Comparison of ENCODE assay signal across 20 cellular contexts in the genomic region with DNA sequence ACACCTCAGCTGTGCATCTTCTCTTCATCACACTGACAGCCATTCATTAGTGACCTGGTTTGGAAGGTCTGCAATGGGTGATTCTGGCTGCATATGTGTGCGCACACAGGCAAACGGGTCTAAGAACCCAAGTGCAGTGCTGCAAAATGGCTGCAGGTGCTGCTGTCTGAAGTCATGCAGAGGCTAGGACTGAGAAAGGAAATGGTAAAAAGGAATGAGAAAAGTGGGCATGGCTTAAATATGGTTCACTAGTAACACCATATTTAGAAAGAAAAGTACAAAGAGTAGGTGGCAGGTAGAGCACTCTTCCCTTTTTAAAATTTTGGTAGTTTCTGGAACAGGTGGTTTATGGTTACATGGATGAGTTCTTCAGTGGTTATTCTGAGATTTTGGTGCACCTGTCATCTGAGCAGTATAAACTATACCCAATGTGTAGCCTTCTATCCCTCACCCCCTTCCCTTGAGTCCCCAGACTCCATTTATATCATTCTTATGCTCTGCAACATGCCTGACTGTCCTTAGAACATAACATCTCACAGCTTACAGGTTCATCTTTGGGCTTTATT.
A peak's percentile ranks its signal among the peaks of the same experiment; 100 is the strongest.
DNase-seq lines count a peak whose midpoint lies in the region; ATAC-seq and TF ChIP-seq lines count a peak whose summit lies in the region.
"Had no signal": no experiment of that assay in that cellular context is flagged by ENCODE, and none has a peak within 500 bp of the region (broad histone marks: within the 10 kb centered on the region; RNA-seq: fewer than 3 reads in every experiment).

No MANE protein-coding gene starts in this region.

- no peaks in the 10 kb centered on the region for H3K9me2 ChIP-seq in MM.1S (replicated peaks; ENCODE audit: insufficient read depth, low read length)

- H3K4me1 Mint-ChIP-seq in Caco-2 (ENCODE audit: low read depth, unreplicated experiment), result no peaks in the 10 kb centered on the region
- H3K4me1 Mint-ChIP-seq in Calu3 (ENCODE audit: low read depth, unreplicated experiment), result no peaks in the 10 kb centered on the region

- H3F3A ChIP-seq in MM.1S (ENCODE audit: insufficient read depth, low read length), result no peaks in the 10 kb centered on the region

- no peaks in the 10 kb centered on the region for H3K9me3 ChIP-seq in MM.1S (replicated peaks; ENCODE audit: insufficient read depth, low read length)
- H3K9me3 ChIP-seq in Caco-2, result no peaks in the 10 kb centered on the region
- H3K9me3 ChIP-seq: vagina had no signal

- no peaks in the 10 kb centered on the region for H3K79me2 ChIP-seq in MM.1S (ENCODE audit: low read length)

- intact Hi-C loops in Caco-2 (cut with micrococcal nuclease; ENCODE audit: unreplicated experiment) (no loop called here), Calu3 (cut with micrococcal nuclease; ENCODE audit: unreplicated experiment) (no loop called here)

- TF ChIP-seq POLR2A in erythroblast (IDR thresholded peaks at IDR 0.05; ENCODE audit: low read length), result no peak

- H3K27ac Mint-ChIP-seq in Caco-2 (ENCODE audit: unreplicated experiment) (no peak overlapping the region), Calu3 (ENCODE audit: unreplicated experiment) (no peak overlapping the region)
- H3K27ac Mint-ChIP-seq: activated naive CD4-positive, alpha-beta T cell treated with anti-CD3 and anti-CD28 coated beads, Interleukin-2, amount 50 U/mL, for 72 hours; activated T-cell treated with anti-CD3 and anti-CD28 coated beads, Interleukin-2, amount 50 U/mL, for 72 hours had no signal

- TF ChIP-seq CTCF in MM.1S (IDR thresholded peaks at IDR 0.05; ENCODE audit: low read length) (no peak), Caco-2 (IDR thresholded peaks at IDR 0.05; ENCODE audit: insufficient read depth in 1 of 2, low read depth in 1 of 2, low read length in 1 of 2, severe bottlenecking in 1 of 2, unreplicated experiment in 1 of 2) (no peak), Calu3 (IDR thresholded peaks at IDR 0.05; ENCODE audit: unreplicated experiment) (no peak)

- no peaks in the 10 kb centered on the region for H4K20me1 ChIP-seq in MM.1S (ENCODE audit: insufficient read depth, low read length)

- no peaks in the 10 kb centered on the region for H3K27me3 ChIP-seq in MM.1S (replicated peaks; ENCODE audit: insufficient read depth, low read length)
- no peaks in the 10 kb centered on the region; the same call in 1 of the 2 replicates for H3K27me3 ChIP-seq in Caco-2 (replicated peaks; ENCODE audit: control insufficient read depth, insufficient read depth, low read length)
- H3K27me3 ChIP-seq: vagina had no signal

- H3K4me3 Mint-ChIP-seq in Caco-2 (ENCODE audit: unreplicated experiment) (no peak overlapping the region), Calu3 (ENCODE audit: low read depth, unreplicated experiment) (no peak overlapping the region)
- H3K4me3 Mint-ChIP-seq: activated T-cell treated with anti-CD3 and anti-CD28 coated beads, Interleukin-2, amount 50 U/mL, for 72 hours had no signal

- H3K36me3 Mint-ChIP-seq in Caco-2 (ENCODE audit: insufficient read depth, unreplicated experiment) (no peaks in the 10 kb centered on the region), Calu3 (ENCODE audit: insufficient read depth, unreplicated experiment) (no peaks in the 10 kb centered on the region)
- H3K36me3 Mint-ChIP-seq: activated naive CD4-positive, alpha-beta T cell treated with anti-CD3 and anti-CD28 coated beads, Interleukin-2, amount 50 U/mL, for 72 hours had no signal

- H3K4me3 ChIP-seq in MM.1S (ENCODE audit: low read length) (no peak overlapping the region), Caco-2 (ENCODE audit: low read depth, low read length) (no peak overlapping the region)
- H3K4me3 ChIP-seq: vagina had no signal

- peak; percentile 71 for ATAC-seq in GM18517 (IDR thresholded peaks at IDR 0.05; ENCODE audit: unreplicated experiment)
- ATAC-seq in GM19455 (IDR thresholded peaks at IDR 0.05; ENCODE audit: unreplicated experiment), result peak; percentile 65
- ATAC-seq in HG02884 (IDR thresholded peaks at IDR 0.05; ENCODE audit: unreplicated experiment), result peak; percentile 67
- ATAC-seq: activated naive CD4-positive, alpha-beta T cell treated with anti-CD3 and anti-CD28 coated beads, Interleukin-2, amount 50 U/mL, for 72 hours; left ventricle myocardium superior; SK-N-SH treated with all-trans-retinoic acid at 6 μM for 48 hours had no signal

- no peak overlapping the region; the same call in 1 of the 2 replicates for H3K27ac ChIP-seq in MM.1S (ENCODE audit: low read length)
- H3K27ac ChIP-seq: vagina had no signal

- CTCF ChIA-PET in Caco-2 (lab: Charles Lee), result no interaction called here
- CTCF ChIA-PET in Calu3 (lab: Charles Lee), result interaction anchor here (0.5 kb wide), 1 partner anchor 49 kb away, joined by 4 read pairs; no protein-coding TSS in a partner anchor

- H3K27me3 Mint-ChIP-seq in Caco-2 (ENCODE audit: insufficient read depth, unreplicated experiment) (peaks cover 9% of the 10 kb centered on the region), Calu3 (ENCODE audit: unreplicated experiment) (peaks cover 59% of the 10 kb centered on the region)

- H3K36me3 ChIP-seq in MM.1S (replicated peaks; ENCODE audit: insufficient read depth, low read length), result no peaks in the 10 kb centered on the region
- H3K36me3 ChIP-seq in Caco-2 (ENCODE audit: control insufficient read depth, insufficient read depth, low read length), result no peaks in the 10 kb centered on the region
- H3K36me3 ChIP-seq: vagina had no signal

- H3K4me1 ChIP-seq in MM.1S (ENCODE audit: low read length) (peaks cover 12% of the 10 kb centered on the region), Caco-2 (no peaks in the 10 kb centered on the region)
- H3K4me1 ChIP-seq: vagina had no signal

- POLR2A ChIA-PET in Caco-2 (lab: Charles Lee), result no interaction called here

- H3K4me2 ChIP-seq in MM.1S (ENCODE audit: low read depth, low read length), result peak overlapping the region; percentile 26; the same call in 1 of the 2 replicates

- peak overlapping the region; percentile 73 for H2AFZ ChIP-seq in MM.1S (ENCODE audit: low read length)

- no peak overlapping the region for H3K9ac ChIP-seq in MM.1S (ENCODE audit: low read length)

- H3K9me3 Mint-ChIP-seq in Caco-2 (ENCODE audit: unreplicated experiment) (no peaks in the 10 kb centered on the region), Calu3 (ENCODE audit: low read depth, unreplicated experiment) (no peaks in the 10 kb centered on the region)
- H3K9me3 Mint-ChIP-seq: activated naive CD4-positive, alpha-beta T cell treated with anti-CD3 and anti-CD28 coated beads, Interleukin-2, amount 50 U/mL, for 72 hours; activated T-cell treated with anti-CD3 and anti-CD28 coated beads, Interleukin-2, amount 50 U/mL, for 72 hours had no signal

- BruUV-seq in Caco-2 (replicated peaks; lab: Mats Ljungman, UMichigan), result no TSS peak
- no TSS peak for BruUV-seq in Calu3 (replicated peaks; lab: Mats Ljungman, UMichigan)

- peak; percentile 45 for DNase-seq in MM.1S
- no peak for DNase-seq in Caco-2
- DNase-seq in erythroblast (lab: John Stamatoyannopoulos, UW), result no peak
- no peak for DNase-seq in Calu3
- DNase-seq in NCI-H446 (lab: John Stamatoyannopoulos, UW), result no peak
- DNase-seq: ACHN; activated CD4-positive, CD25-positive, alpha-beta regulatory T cell treated with anti-CD3 and anti-CD28 coated beads, Interleukin-2, amount 50 U/mL, for 72 hours; activated CD8-positive, alpha-beta memory T cell treated with anti-CD3 and anti-CD28 coated beads for 24 hours; activated T-cell treated with anti-CD3 and anti-CD28 coated beads, Interleukin-2, amount 50 U/mL, for 72 hours; C1 segment of cervical spinal cord; head of caudate nucleus; left ventricle myocardium superior; NCI-H187; NCI-H82 had no signal
